In genomic region chr11:103035656-103036434, GRCh38 we compare ENCODE assay signal across 9 cellular contexts. TPM values are rescaled to one million over a fixed set of nuclear protein-coding genes. Genes with fewer than 3 reads are reported as not detected.
DNase-seq lines count a peak whose midpoint lies in the region; ATAC-seq and TF ChIP-seq lines count a peak whose summit lies in the region.
"Had no signal": no experiment of that assay in that cellular context is flagged by ENCODE, and none has a peak within 500 bp of the region (broad histone marks: within the 10 kb centered on the region; RNA-seq: fewer than 3 reads in every experiment).

No MANE protein-coding gene starts in this region.

- WGBS in smooth muscle cell (ENCODE audit: low lambda C conversion rate) = 18% methylated on average over 4 of the region's 4 CpGs

- H3K27me3 ChIP-seq in PC-3 (ENCODE audit: low read length) = no peaks in the 10 kb centered on the region
- no peaks in the 10 kb centered on the region for H3K27me3 ChIP-seq in smooth muscle cell (ENCODE audit: low read depth)

- peak; percentile 98 for ATAC-seq in GM21786 (IDR thresholded peaks at IDR 0.05; ENCODE audit: unreplicated experiment)
- ATAC-seq in PC-3 = peak; percentile 90
- peak; percentile 87 to 88 for ATAC-seq in activated naive CD4-positive, alpha-beta T cell treated with anti-CD3 and anti-CD28 coated beads, Interleukin-2, amount 50 U/mL, for 72 hours
- peak; percentile 36 for ATAC-seq in left ventricle myocardium superior

- no TSS peak for BruUV-seq in PC-3 (replicated peaks; lab: Mats Ljungman, UMichigan)

- H2AFZ ChIP-seq in PC-3 (ENCODE audit: low read length) (0 out of 2 replicates have a peak overlapping the region, but pooled peaks have one; percentile 9), smooth muscle cell (ENCODE audit: low read depth) (peak overlapping the region; percentile 16)

- H3K4me3 ChIP-seq in PC-3 (ENCODE audit: low read length) (no peak overlapping the region), smooth muscle cell (no peak overlapping the region)
- H3K4me3 ChIP-seq: skin epidermis had no signal

- DNase-seq in activated CD4-positive, CD25-positive, alpha-beta regulatory T cell treated with anti-CD3 and anti-CD28 coated beads, Interleukin-2, amount 50 U/mL, for 16 hours (ENCODE audit: low read depth, low spot score) = peak; percentile 13
- no peak for DNase-seq in activated CD4-positive, CD25-positive, alpha-beta regulatory T cell treated with anti-CD3 and anti-CD28 coated beads, Interleukin-2, amount 50 U/mL, for 72 hours
- DNase-seq in HuH-7.5 (ENCODE audit: low spot score) (peak; percentile 7), PC-3 (peak; percentile 96), left ventricle myocardium superior (no peak), smooth muscle cell (lab: John Stamatoyannopoulos, UW; ENCODE audit: unreplicated experiment) (no peak)
- DNase-seq in activated naive CD4-positive, alpha-beta T cell treated with anti-CD3 and anti-CD28 coated beads, Interleukin-2, amount 50 U/mL, for 72 hours (ENCODE audit: low spot score in 2 of 2) = peak in 1 of 2 donors; percentile 48

- H4K20me1 ChIP-seq in PC-3 (ENCODE audit: low read length) (no peaks in the 10 kb centered on the region), smooth muscle cell (ENCODE audit: low read depth) (no peaks in the 10 kb centered on the region)

- H3K27ac ChIP-seq in PC-3 (ENCODE audit: low read length) (peak overlapping the region; percentile 31), smooth muscle cell (ENCODE audit: low read depth) (peak overlapping the region; percentile 28)

- H3K9me3 ChIP-seq in PC-3 (ENCODE audit: low read length) = no peaks in the 10 kb centered on the region
- H3K9me3 ChIP-seq in smooth muscle cell (replicated peaks; ENCODE audit: low read depth) = no peaks in the 10 kb centered on the region

- TF ChIP-seq CTCF in PC-3 (conservative IDR thresholded peaks at IDR 0.05; ENCODE audit: low read depth, low read length) (peak; percentile 89), smooth muscle cell (IDR thresholded peaks at IDR 0.05; ENCODE audit: borderline replicate concordance, insufficient read depth, poor library complexity, severe bottlenecking) (peak; percentile 53)

- CTCF ChIA-PET in PC-3 (lab: Charles Lee) = interaction anchor here (0.5 to 1.4 kb wide), 6 partner anchors 40 to 275 kb away, joined by 3 to 7 read pairs (median 5); partner anchors contain the start of gene DYNC2H1

- H3K27ac Mint-ChIP-seq in activated naive CD4-positive, alpha-beta T cell treated with anti-CD3 and anti-CD28 coated beads, Interleukin-2, amount 50 U/mL, for 72 hours = peak overlapping the region; percentile 83 to 90

- no peaks in the 10 kb centered on the region for H3K79me2 ChIP-seq in PC-3 (ENCODE audit: low read length)
- H3K79me2 ChIP-seq in smooth muscle cell (ENCODE audit: low read depth) = no peaks in the 10 kb centered on the region

- no peaks in the 10 kb centered on the region for H3K9me3 Mint-ChIP-seq in activated naive CD4-positive, alpha-beta T cell treated with anti-CD3 and anti-CD28 coated beads, Interleukin-2, amount 50 U/mL, for 72 hours

- H3K4me2 ChIP-seq in PC-3 (ENCODE audit: low read length) (peak overlapping the region; percentile 57), smooth muscle cell (peak overlapping the region; percentile 32)

- intact Hi-C loops in PC-3 (cut with micrococcal nuclease) (loop anchor here (1.0 to 5.0 kb wide), 5 partner anchors 15 to 304 kb away; no protein-coding TSS in a partner anchor), left ventricle myocardium superior (cut with micrococcal nuclease) (no loop called here)

- H3K9me2 ChIP-seq in PC-3 (replicated peaks; ENCODE audit: low read length) = no peaks in the 10 kb centered on the region

- H3F3A ChIP-seq in PC-3 (ENCODE audit: low read length, unreplicated experiment) (no peaks in the 10 kb centered on the region), smooth muscle cell (ENCODE audit: low read depth) (no peaks in the 10 kb centered on the region)

- POLR2A ChIA-PET in PC-3 (lab: Charles Lee; ENCODE audit: unreplicated experiment) = no interaction called here

- H3K9ac ChIP-seq in PC-3 (ENCODE audit: low read length) = no peak overlapping the region
- H3K9ac ChIP-seq in smooth muscle cell (ENCODE audit: low read depth) = no peak overlapping the region

- H3K4me1 ChIP-seq in PC-3 (ENCODE audit: insufficient read depth, low read length) = peaks cover 8% of the 10 kb centered on the region
- H3K4me1 ChIP-seq in smooth muscle cell (ENCODE audit: low read depth) = no peaks in the 10 kb centered on the region

- H3K36me3 ChIP-seq in PC-3 (ENCODE audit: low read depth, low read length) = no peaks in the 10 kb centered on the region
- no peaks in the 10 kb centered on the region for H3K36me3 ChIP-seq in smooth muscle cell (ENCODE audit: low read depth)

- H3K36me3 Mint-ChIP-seq in activated naive CD4-positive, alpha-beta T cell treated with anti-CD3 and anti-CD28 coated beads, Interleukin-2, amount 50 U/mL, for 72 hours = no peaks in the 10 kb centered on the region

RNA-seq across cellular contexts. Expression of gene DCUN1D5, which starts 56.1 kb away (rescaled TPM):
- total RNA-seq in PC-3 (2014; rRNA removed) (206 and 275 TPM in 2 replicates), left ventricle myocardium superior (29.0 TPM), smooth muscle cell (88.1 and 119 TPM in 2 replicates)
- total RNA-seq in activated naive CD4-positive, alpha-beta T cell treated with anti-CD3 and anti-CD28 coated beads, Interleukin-2, amount 50 U/mL, for 72 hours = 10 to 100 TPM; 35.6 to 63.1 TPM
- 69.9 and 72.0 TPM in 2 replicates for polyA plus RNA-seq in smooth muscle cell

Comparison
In these comparisons a context has a peak if more than half of its experiments do, and no peak if none do; other contexts are left out.
1. DNase-seq: peak in activated CD4-positive, CD25-positive, alpha-beta regulatory T cell treated with anti-CD3 and anti-CD28 coated beads, Interleukin-2, amount 50 U/mL, for 16 hours (single experiment), HuH-7.5 (single experiment) and PC-3 (single experiment); none in activated CD4-positive, CD25-positive, alpha-beta regulatory T cell treated with anti-CD3 and anti-CD28 coated beads, Interleukin-2, amount 50 U/mL, for 72 hours (single experiment), left ventricle myocardium superior (single experiment) and smooth muscle cell (single experiment).
2. ATAC-seq: peak in every context shown above with its lines; median percentile 98 in GM21786; 90 in PC-3; 88 in activated naive CD4-positive, alpha-beta T cell treated with anti-CD3 and anti-CD28 coated beads, Interleukin-2, amount 50 U/mL, for 72 hours; 36 in left ventricle myocardium superior.